20 cellular contexts compared by ENCODE assay signal in the genomic region with DNA sequence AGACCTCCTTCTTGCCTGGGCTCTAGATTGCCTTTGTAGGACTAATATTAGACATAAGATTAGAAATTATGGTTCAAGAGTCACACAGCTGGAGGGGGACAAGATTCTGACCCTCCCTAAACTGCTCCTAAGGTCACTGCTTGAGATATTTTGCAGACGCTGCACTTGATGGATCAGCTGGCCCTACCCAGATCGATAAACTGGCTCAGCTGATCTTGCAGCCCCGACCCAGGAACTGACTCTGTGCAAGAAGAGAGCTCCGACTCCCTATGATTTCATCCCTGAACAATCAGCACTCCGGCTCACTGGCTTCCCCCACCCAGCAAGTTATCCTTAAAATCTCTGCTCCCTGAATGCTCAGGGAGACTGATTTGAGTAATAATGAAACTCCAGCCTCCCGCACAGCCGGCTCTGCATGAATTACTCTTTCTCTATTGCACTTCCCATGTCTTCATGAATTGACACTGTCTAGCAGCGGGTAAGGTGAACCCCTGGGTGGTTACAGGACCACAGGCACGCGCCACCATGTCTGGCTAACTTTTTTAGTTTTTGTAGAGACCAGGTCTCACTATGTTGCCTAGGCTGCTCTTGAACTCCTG. TPM values are rescaled to one million over a fixed set of nuclear protein-coding genes. Genes with fewer than 3 reads are reported as not detected.
DNase-seq lines count a peak whose midpoint lies in the region; FAIRE-seq and TF ChIP-seq lines count a peak whose summit lies in the region.
"Had no signal": no experiment of that assay in that cellular context is flagged by ENCODE, and none has a peak within 500 bp of the region (broad histone marks: within the 10 kb centered on the region; RNA-seq: fewer than 3 reads in every experiment).

No MANE protein-coding gene starts in this region.

- in situ Hi-C loops in GM23248 (cut with MboI): no loop called here

- no peak overlapping the region for H3K9ac ChIP-seq in GM23248
- no peak overlapping the region for H3K9ac ChIP-seq in adipocyte (ENCODE audit: low read length)

- no peaks in the 10 kb centered on the region for H3K9me3 ChIP-seq in GM23248 (ENCODE audit: low read depth)
- H3K9me3 ChIP-seq in adipocyte (ENCODE audit: control insufficient read depth, low read length): no peaks in the 10 kb centered on the region
- H3K9me3 ChIP-seq: Caco-2, colonic mucosa, SJCRH30, tibial artery had no signal

- peaks cover 16% of the 10 kb centered on the region; the same call in 1 of the 2 replicates for H3F3A ChIP-seq in GM23248 (ENCODE audit: insufficient read depth)

- DNase-seq in GM12865 (ENCODE audit: low read depth) (peak; percentile 65), GM23248 (peak; percentile 38), adipocyte (ENCODE audit: low read depth) (peak; percentile 34), mucosa of gallbladder (ENCODE audit: low spot score) (peak; percentile 68), H54 (ENCODE audit: insufficient read length, low spot score) (no peak), NCI-H2227 (lab: John Stamatoyannopoulos, UW; ENCODE audit: unreplicated experiment) (no peak), H4 (ENCODE audit: low spot score) (no peak)
- no peak for DNase-seq in stimulated activated CD4-positive, alpha-beta T cell treated with anti-CD3 and anti-CD28 coated beads, Interleukin-4, amount 100 ng/mL, for 4 hours
- DNase-seq: activated CD4-positive, alpha-beta T cell treated with anti-CD3 and anti-CD28 coated beads for 36 hours; activated CD8-positive, alpha-beta memory T cell treated with anti-CD3 and anti-CD28 coated beads, Interleukin-2, amount 50 U/mL, for 48 hours; activated naive CD4-positive, alpha-beta T cell treated with anti-CD3 and anti-CD28 coated beads for 36 hours; Caco-2; colonic mucosa; foreskin melanocyte; NCI-H187 treated with DMSO at 0.1 percent for 48 hours; posterior cingulate gyrus; SJCRH30; T-helper 9 cell; tibial artery had no signal

- TF ChIP-seq CTCF in GM12865 (IDR thresholded peaks at IDR 0.05; ENCODE audit: insufficient read depth, low read depth, low read length, missing control alignments): no peak

- peak overlapping the region; percentile 35 for H3K4me3 ChIP-seq in GM12865 (ENCODE audit: low read depth, low read length)
- H3K4me3 ChIP-seq in GM23248: no peak overlapping the region
- no peak overlapping the region for H3K4me3 ChIP-seq in adipocyte (ENCODE audit: low read length)
- H3K4me3 ChIP-seq: colonic mucosa, SJCRH30, tibial artery had no signal

- H3K27me3 ChIP-seq in GM23248 (replicated peaks; ENCODE audit: insufficient read depth) (no peaks in the 10 kb centered on the region), adipocyte (replicated peaks; ENCODE audit: control insufficient read depth, insufficient read depth, low read length) (no peaks in the 10 kb centered on the region)
- H3K27me3 ChIP-seq: colonic mucosa had no signal

- H3K27ac ChIP-seq in GM23248: no peak overlapping the region
- H3K27ac ChIP-seq: colonic mucosa, SJCRH30, tibial artery had no signal

- H3K79me2 ChIP-seq in GM23248 (ENCODE audit: insufficient read depth): no peaks in the 10 kb centered on the region

- H3K36me3 ChIP-seq in GM23248 (ENCODE audit: low read depth) (no peaks in the 10 kb centered on the region), adipocyte (ENCODE audit: control insufficient read depth, insufficient read depth, low read length, severe bottlenecking) (no peaks in the 10 kb centered on the region)
- H3K36me3 ChIP-seq: colonic mucosa, SJCRH30, tibial artery had no signal

- H3K4me1 ChIP-seq in GM23248 (ENCODE audit: insufficient read depth): peaks cover 36% of the 10 kb centered on the region
- H3K4me1 ChIP-seq in adipocyte (ENCODE audit: control insufficient read depth, insufficient read depth, low read length): peaks cover 10% of the 10 kb centered on the region
- H3K4me1 ChIP-seq: Caco-2, colonic mucosa had no signal

- 0 out of 2 replicates have a peak overlapping the region, but pooled peaks have one; percentile 8 for H2AFZ ChIP-seq in GM23248

- H4K20me1 ChIP-seq in GM23248 (ENCODE audit: insufficient read depth): no peaks in the 10 kb centered on the region

- TF ChIP-seq POLR2A in H54 (IDR thresholded peaks at IDR 0.05; ENCODE audit: low read depth, low read length): no peak

- H3K9me2 ChIP-seq in GM23248 (ENCODE audit: insufficient read depth): no peaks in the 10 kb centered on the region

- WGBS in GM23248 (ENCODE audit: low coverage in 1 of 2, low lambda C conversion rate in 2 of 2, missing lambda C conversion rate in 2 of 2), 2 experiments: 73 to 74% methylated on average over 10 of the region's 10 CpGs

- FAIRE-seq in H54 (lab: Jason Lieb, UNC): no peak
- FAIRE-seq: endothelial cell of umbilical vein had no signal

- H3K4me2 ChIP-seq in GM23248 (ENCODE audit: unreplicated experiment): peak overlapping the region; percentile 27

RNA-seq across cellular contexts. Expression of gene NANS, which starts 17.0 kb away (rescaled TPM):
- 60.3 and 80.8 TPM in 2 replicates for total RNA-seq in GM23248 (2014; rRNA removed; shearing (Covaris generic))
- polyA plus RNA-seq in GM23248 (2016; fragmentation: Nextera tagmentation; extraction: Ambion mirVana): 128 and 133 TPM in 2 replicates
- total RNA-seq in mucosa of gallbladder: 69.3 TPM
- total RNA-seq in H4 (2014; rRNA removed; shearing (Covaris generic)): 119 and 152 TPM in 2 replicates

RNA-seq across cellular contexts. Expression of gene ANP32B, which starts 56.4 kb away (rescaled TPM):
- total RNA-seq in GM23248 (2014; rRNA removed; shearing (Covaris generic)): 11.2 and 35.3 TPM in 2 replicates
- 137 and 138 TPM in 2 replicates for polyA plus RNA-seq in GM23248 (2016; fragmentation: Nextera tagmentation; extraction: Ambion mirVana)
- total RNA-seq in mucosa of gallbladder: 90.5 TPM
- 12.2 and 16.3 TPM in 2 replicates for total RNA-seq in H4 (2014; rRNA removed; shearing (Covaris generic))

Comparison
In these comparisons a context has a peak if more than half of its experiments do, and no peak if none do; other contexts are left out.
1. DNase-seq: peak in GM12865 (single experiment), GM23248 (single experiment), adipocyte (single experiment) and mucosa of gallbladder (single experiment); none in stimulated activated CD4-positive, alpha-beta T cell treated with anti-CD3 and anti-CD28 coated beads, Interleukin-4, amount 100 ng/mL, for 4 hours (0 of 2), H54 (single experiment), NCI-H2227 (single experiment) and H4 (single experiment).